25 cellular contexts compared by ENCODE assay signal in the genomic region with DNA sequence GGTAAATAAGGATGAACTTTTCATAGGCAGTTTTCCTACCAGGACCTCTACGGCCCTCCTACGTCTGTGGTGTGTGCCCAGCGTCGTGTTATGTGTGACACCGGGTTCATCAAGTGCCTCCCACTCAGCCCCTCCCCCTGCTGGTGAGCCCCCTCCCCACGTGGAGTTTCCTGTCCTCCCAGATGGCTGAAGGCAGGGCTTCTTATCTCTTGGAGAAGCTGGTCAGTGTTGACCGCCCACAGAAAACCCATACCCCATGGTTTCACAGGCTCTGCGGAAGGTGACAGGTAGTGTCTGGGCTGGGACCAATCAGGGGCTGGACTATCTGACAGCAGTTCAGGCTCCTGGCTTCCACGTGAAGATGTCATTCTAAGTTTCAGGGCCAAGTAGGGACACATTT.
DNase-seq lines count a peak whose midpoint lies in the region; ATAC-seq, FAIRE-seq and TF ChIP-seq lines count a peak whose summit lies in the region.
"Had no signal": no experiment of that assay in that cellular context is flagged by ENCODE, and none has a peak within 500 bp of the region (broad histone marks: within the 10 kb centered on the region; RNA-seq: fewer than 3 reads in every experiment).

No MANE protein-coding gene starts in this region.

- H3K79me2 ChIP-seq in HepG2 (ENCODE audit: insufficient read depth, low read length), result no peaks in the 10 kb centered on the region

- peaks cover 8% of the 10 kb centered on the region for H3K27me3 Mint-ChIP-seq in endothelial cell (ENCODE audit: unreplicated experiment)
- H3K27me3 Mint-ChIP-seq: CD4-positive, alpha-beta T cell had no signal

- no peak for TF ChIP-seq RAD21 in HepG2 (CRISPR knock-in tag; IDR thresholded peaks at IDR 0.05)

- H3K36me3 ChIP-seq in HepG2 (replicated peaks in 1 of 2; ENCODE audit: control insufficient read depth in 1 of 2, insufficient read depth in 2 of 2, low read length in 2 of 2) (peaks cover 3 to 9% of the 10 kb centered on the region in 2 experiments; a peak in 4 of 5 replicates), right lobe of liver (no peaks in the 10 kb centered on the region), pancreas (no peaks in the 10 kb centered on the region)
- H3K36me3 ChIP-seq: BE2C, HAP-1 had no signal

- H3K4me3 ChIP-seq in HepG2 (replicated peaks in 1 of 3; ENCODE audit: insufficient read depth in 1 of 3, low read depth in 2 of 3, low read length in 3 of 3) (no peak overlapping the region), right lobe of liver (no peak overlapping the region), pancreas (peak overlapping the region in 3 of 4 donors; percentile 6 to 30 (median 29))
- H3K4me3 ChIP-seq: A549; BLaER1 treated with 17β-estradiol and CSF1 and Interleukin-3, amounts not matched to agents 10 nM and 100 nM; HAP-1 had no signal

- FAIRE-seq in HepG2 (lab: Jason Lieb, UNC) (no peak), pancreas (lab: Jason Lieb, UNC) (no peak)
- FAIRE-seq: A549, D721Med, GM12891, GM18507, H54 had no signal

- H3K27me3 ChIP-seq in HepG2 (ENCODE audit: control insufficient read depth in 1 of 2, insufficient read depth in 2 of 2, low read length in 2 of 2), result no peaks in the 10 kb centered on the region
- no peaks in the 10 kb centered on the region for H3K27me3 ChIP-seq in right lobe of liver
- no peaks in the 10 kb centered on the region for H3K27me3 ChIP-seq in pancreas
- H3K27me3 ChIP-seq: BE2C had no signal

- DNase-seq in HepG2 (ENCODE audit: low spot score) (no peak), right lobe of liver (no peak), endothelial cell (ENCODE audit: low spot score) (no peak), pancreas (peak in 2 of 6 donors; percentile 54 to 60), DMS79 treated with DMSO at 0.1 percent for 48 hours (lab: John Stamatoyannopoulos, UW) (no peak)
- DNase-seq: 8988T; ACHN; AML-193; BE2C; CD4-positive, alpha-beta T cell; CD8-positive, alpha-beta memory T cell; DMS 273 treated with DMSO at 0.1 percent for 48 hours; DMS79; GF-D8; GOT3; HFFc6 had no signal

- ATAC-seq in HepG2 (no peak), right lobe of liver (no peak), pancreas (peak in 1 of 4 donors; percentile 1), HG03342 (IDR thresholded peaks at IDR 0.05; ENCODE audit: unreplicated experiment) (no peak)
- ATAC-seq: A549 had no signal

- TF ChIP-seq CTCF in HepG2 (CRISPR knock-in tag; IDR thresholded peaks at IDR 0.05), result no peak
- no peak for TF ChIP-seq CTCF in right lobe of liver (IDR thresholded peaks at IDR 0.05)
- TF ChIP-seq CTCF in endothelial cell (IDR thresholded peaks at IDR 0.05; ENCODE audit: unreplicated experiment), result no peak
- no peak for TF ChIP-seq CTCF in pancreas (IDR thresholded peaks at IDR 0.05)

- peak overlapping the region; percentile 42 for H3K27ac Mint-ChIP-seq in endothelial cell (ENCODE audit: unreplicated experiment)
- H3K27ac Mint-ChIP-seq: CD4-positive, alpha-beta T cell; HFFc6 had no signal

- POLR2A ChIA-PET in HepG2 (lab: Yijun Ruan, JAX), result no interaction called here

- H3K9me3 Mint-ChIP-seq in endothelial cell (ENCODE audit: unreplicated experiment), result no peaks in the 10 kb centered on the region
- H3K9me3 Mint-ChIP-seq: CD4-positive, alpha-beta T cell; CD8-positive, alpha-beta memory T cell had no signal

- no peak overlapping the region for H2AFZ ChIP-seq in HepG2 (ENCODE audit: low read length)

- CTCF ChIA-PET in HepG2 (lab: Yijun Ruan, JAX; ENCODE audit: low intra/inter-chr PET ratio, low total read pairs), result no interaction called here

- TF ChIP-seq EP300 in HepG2 (IDR thresholded peaks at IDR 0.05; ENCODE audit: low read depth in 2 of 2, low read length in 2 of 2) (no peak), HepG2 (CRISPR knock-in tag; IDR thresholded peaks at IDR 0.05; ENCODE audit: borderline replicate concordance) (no peak)

- TF ChIP-seq POLR2A in HepG2 (IDR thresholded peaks at IDR 0.05; ENCODE audit: insufficient read depth in 1 of 2, low read depth in 2 of 2, low read length in 2 of 2), result no peak
- TF ChIP-seq POLR2A in right lobe of liver (IDR thresholded peaks at IDR 0.05), result no peak

- WGBS in HepG2 (ENCODE audit: low lambda C conversion rate), result 100% methylated on average over 7 of the region's 9 CpGs
- WGBS in right lobe of liver (ENCODE audit: insufficient coverage, low coverage, low lambda C conversion rate, missing lambda C conversion rate), result 69% methylated on average over 7 of the region's 9 CpGs
- WGBS in pancreas, 2 donors, result 43 to 62% methylated on average over 9 of the region's 9 CpGs

- H3K4me1 ChIP-seq in HepG2 (ENCODE audit: insufficient read depth, low read length) (no peaks in the 10 kb centered on the region), right lobe of liver (no peaks in the 10 kb centered on the region), pancreas (peaks cover 8 to 16% (median 14%) of the 10 kb centered on the region in 3 donors)
- H3K4me1 ChIP-seq: A549, BE2C, HAP-1 had no signal

- BruUV-seq in HepG2 (replicated peaks; lab: Mats Ljungman, UMichigan), result no TSS peak

- in situ Hi-C loops in HepG2 (cut with HindIII; ENCODE audit: extremely low pct_ligation_motif_present, low pct_unique_long_range_greater_than_20kb), result no loop called here

- no peak overlapping the region for H3K4me2 ChIP-seq in HepG2 (ENCODE audit: low read depth, low read length)
- H3K4me2 ChIP-seq: A549; BLaER1 treated with 17β-estradiol and CSF1 and Interleukin-3, amounts not matched to agents 10 nM and 100 nM had no signal

- H3K27ac ChIP-seq in HepG2 (ENCODE audit: extremely low read length, insufficient read depth, low read length) (no peak overlapping the region), right lobe of liver (no peak overlapping the region), pancreas (peak overlapping the region in 3 of 4 donors; percentile 46 to 57 (median 51))
- H3K27ac ChIP-seq: A549; BLaER1 treated with 17β-estradiol and CSF1 and Interleukin-3, amounts not matched to agents 10 nM and 100 nM had no signal

- H3K36me3 Mint-ChIP-seq in endothelial cell (ENCODE audit: low read depth, unreplicated experiment), result no peaks in the 10 kb centered on the region

- peaks cover 4% of the 10 kb centered on the region for H3K4me1 Mint-ChIP-seq in endothelial cell (ENCODE audit: unreplicated experiment)
- H3K4me1 Mint-ChIP-seq: CD14-positive monocyte had no signal

- H3K9me3 ChIP-seq in HepG2 (ENCODE audit: low read length) (no peaks in the 10 kb centered on the region), right lobe of liver (no peaks in the 10 kb centered on the region), pancreas (no peaks in the 10 kb centered on the region)
- H3K9me3 ChIP-seq: A549, BE2C, HAP-1 had no signal

- no peak overlapping the region for H3K4me3 Mint-ChIP-seq in endothelial cell (ENCODE audit: unreplicated experiment)
- H3K4me3 Mint-ChIP-seq: CD14-positive monocyte; CD4-positive, alpha-beta T cell; CD8-positive, alpha-beta memory T cell; HFFc6 had no signal

- intact Hi-C loops in HepG2 (cut with micrococcal nuclease; ENCODE audit: unreplicated experiment), result no loop called here
- intact Hi-C loops in right lobe of liver (cut with DNase I), result no loop called here
- intact Hi-C loops in pancreas (cut with DNase I), result no loop called here

- peaks cover 4% of the 10 kb centered on the region; the same call in 1 of the 2 replicates for H4K20me1 ChIP-seq in HepG2 (ENCODE audit: insufficient read depth, low read length)

- H3K9ac ChIP-seq in HepG2 (ENCODE audit: insufficient read depth, low read depth, low read length), result no peak overlapping the region
- H3K9ac ChIP-seq: BLaER1 treated with 17β-estradiol and CSF1 and Interleukin-3, amounts not matched to agents 10 nM and 100 nM had no signal

TF ChIP-seq in HepG2, 621 proteins besides CTCF, POLR2A, EP300 and RAD21:
- TF ChIP-seq RBM22 (optimal IDR thresholded peaks at IDR 0.05; ENCODE audit: low read length) (peak; percentile 38), SUZ12 (IDR thresholded peaks at IDR 0.05; ENCODE audit: low read depth, low read length) (no peak)
TF ChIP-seq in HepG2: peak in this region for 1.

Comparison
In these comparisons a context has a peak if more than half of its experiments do, and no peak if none do; other contexts are left out.
1. H3K27ac ChIP-seq: peak in pancreas (3 of 4); none in HepG2 (single experiment) and right lobe of liver (0 of 3).
2. H3K4me3 ChIP-seq: peak in pancreas (3 of 4); none in HepG2 (0 of 3) and right lobe of liver (0 of 3).